ENCODE assay signal across 12 cellular contexts in the genomic region with DNA sequence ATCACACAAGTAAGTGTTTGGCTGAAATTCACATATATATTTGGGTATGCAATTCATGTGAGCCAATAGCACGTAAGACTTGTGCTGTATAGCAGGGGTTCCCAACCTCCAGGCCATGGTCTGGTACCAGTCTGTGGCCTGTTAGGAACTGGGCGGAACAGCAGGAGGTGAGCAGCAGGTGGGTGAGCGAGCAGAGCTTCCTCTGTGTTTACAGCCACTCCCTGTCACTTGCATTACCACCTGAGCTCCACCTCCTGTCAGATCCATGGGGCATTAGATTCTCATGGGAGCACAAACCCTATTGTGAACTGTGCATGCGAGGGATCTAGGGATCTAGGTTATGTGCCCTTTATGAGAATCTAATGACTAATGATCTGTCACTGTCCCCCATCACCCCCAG. TPM values are rescaled to one million over a fixed set of nuclear protein-coding genes. Genes with fewer than 3 reads are reported as not detected.
DNase-seq lines count a peak whose midpoint lies in the region; ATAC-seq and TF ChIP-seq lines count a peak whose summit lies in the region.
"Had no signal": no experiment of that assay in that cellular context is flagged by ENCODE, and none has a peak within 500 bp of the region (broad histone marks: within the 10 kb centered on the region; RNA-seq: fewer than 3 reads in every experiment).

No MANE protein-coding gene starts in this region.

- no peaks in the 10 kb centered on the region for H3K36me3 Mint-ChIP-seq in endodermal cell (ENCODE audit: low read depth)
- H3K36me3 Mint-ChIP-seq in activated T-cell treated with anti-CD3 and anti-CD28 coated beads, Interleukin-2, amount 50 U/mL, for 4 hours (ENCODE audit: insufficient read depth), result no peaks in the 10 kb centered on the region

- peaks cover 2% of the 10 kb centered on the region for H3K27me3 Mint-ChIP-seq in endodermal cell (ENCODE audit: insufficient read depth)
- H3K27me3 Mint-ChIP-seq in activated T-cell treated with anti-CD3 and anti-CD28 coated beads, Interleukin-2, amount 50 U/mL, for 4 hours (ENCODE audit: low read depth), result peaks cover 15% of the 10 kb centered on the region

- 83 to 89% methylated on average over 2 to 4 of the region's 4 CpGs for WGBS in endodermal cell (ENCODE audit: insufficient coverage in 1 of 2, insufficient read length in 1 of 2), 2 experiments

- no peaks in the 10 kb centered on the region for H3K4me1 ChIP-seq in endodermal cell (ENCODE audit: control insufficient read depth, insufficient read depth, low read length)
- no peaks in the 10 kb centered on the region; the same call in 1 of the 2 replicates for H3K4me1 ChIP-seq in SJCRH30

- H3K4me3 ChIP-seq in endodermal cell (ENCODE audit: low read length) (no peak overlapping the region), SJCRH30 (no peak overlapping the region)
- H3K4me3 ChIP-seq: Peyer's patch had no signal

- intact Hi-C loops in left colon (cut with DNase I, micrococcal nuclease), result no loop called here

- no peaks in the 10 kb centered on the region for H3K9me3 ChIP-seq in endodermal cell (ENCODE audit: control insufficient read depth, low read length)
- H3K9me3 ChIP-seq in SJCRH30 (replicated peaks), result no peaks in the 10 kb centered on the region
- H3K9me3 ChIP-seq: Peyer's patch had no signal

- no peak for TF ChIP-seq CTCF in endodermal cell (conservative IDR thresholded peaks at IDR 0.05)

- H3K27ac ChIP-seq in endodermal cell (ENCODE audit: low read depth, low read length) (no peak overlapping the region), SJCRH30 (no peak overlapping the region)

- no peak overlapping the region for H3K27ac Mint-ChIP-seq in endodermal cell

- H3K4me1 Mint-ChIP-seq in endodermal cell, result peaks cover 4% of the 10 kb centered on the region
- H3K4me1 Mint-ChIP-seq in activated T-cell treated with anti-CD3 and anti-CD28 coated beads, Interleukin-2, amount 50 U/mL, for 4 hours (ENCODE audit: low read depth), result no peaks in the 10 kb centered on the region

- H3K27me3 ChIP-seq in endodermal cell (ENCODE audit: control insufficient read depth, insufficient read depth, low read length, poor library complexity, severe bottlenecking) (no peaks in the 10 kb centered on the region), SJCRH30 (no peaks in the 10 kb centered on the region)
- H3K27me3 ChIP-seq: Peyer's patch had no signal

- H3K36me3 ChIP-seq in endodermal cell (ENCODE audit: control insufficient read depth, insufficient read depth, low read length) (no peaks in the 10 kb centered on the region), SJCRH30 (no peaks in the 10 kb centered on the region)
- H3K36me3 ChIP-seq: Peyer's patch had no signal

- ATAC-seq in left colon, result peak; percentile 81
- no peak for ATAC-seq in activated T-cell treated with anti-CD3 and anti-CD28 coated beads, Interleukin-2, amount 50 U/mL, for 4 hours

- DNase-seq in NCI-H146 (lab: John Stamatoyannopoulos, UW) (peak; percentile 33), NCI-H146 treated with DMSO at 0.1 percent for 48 hours (lab: John Stamatoyannopoulos, UW; ENCODE audit: unreplicated experiment) (no peak), DMS53 (lab: John Stamatoyannopoulos, UW) (peak; percentile 66), NCI-H2029 treated with DMSO at 0.1 percent for 48 hours (lab: John Stamatoyannopoulos, UW) (peak; percentile 39), left colon (peak; percentile 52 to 75), endodermal cell (no peak), SJCRH30 (no peak)
- no peak for DNase-seq in activated T-cell treated with anti-CD3 and anti-CD28 coated beads, Interleukin-2, amount 50 U/mL, for 4 hours
- DNase-seq: KG1, NCI-H1092 treated with DMSO at 0.1 percent for 48 hours, SHP77 had no signal

- H3K9ac ChIP-seq in endodermal cell (ENCODE audit: extremely low read depth, low read length, poor library complexity, severe bottlenecking), result no peak overlapping the region

- no peak overlapping the region for H3K4me3 Mint-ChIP-seq in endodermal cell
- no peak overlapping the region for H3K4me3 Mint-ChIP-seq in activated T-cell treated with anti-CD3 and anti-CD28 coated beads, Interleukin-2, amount 50 U/mL, for 4 hours

- H3K9me3 Mint-ChIP-seq in endodermal cell, result no peaks in the 10 kb centered on the region
- H3K9me3 Mint-ChIP-seq in activated T-cell treated with anti-CD3 and anti-CD28 coated beads, Interleukin-2, amount 50 U/mL, for 4 hours, result no peaks in the 10 kb centered on the region

RNA-seq across cellular contexts. Expression of a gene that starts 59.7 kb away (rescaled TPM):
- 10 to 100 TPM; 47.0 to 51.0 TPM for total RNA-seq in left colon
- 10 to 100 TPM; 20.4 to 21.1 TPM for total RNA-seq in endodermal cell
- 27.5 TPM for polyA plus RNA-seq in endodermal cell (2013, experiment 1 of 2)
- polyA plus RNA-seq in endodermal cell (2013, experiment 2 of 2), result 27.9 TPM
- total RNA-seq in activated T-cell treated with anti-CD3 and anti-CD28 coated beads, Interleukin-2, amount 50 U/mL, for 4 hours, result 10 to 100 TPM in 1 of 3 donors, 1 to 10 TPM in 2; 8.8 to 12.3 (median 9.0) TPM
- total RNA-seq in SJCRH30 (2014; rRNA removed; shearing (Covaris generic)), result 18.4 and 23.5 TPM in 2 replicates

Comparison
In these comparisons a context has a peak if more than half of its experiments do, and no peak if none do; other contexts are left out.
1. DNase-seq: peak in NCI-H146 (single experiment), DMS53 (single experiment), NCI-H2029 treated with DMSO at 0.1 percent for 48 hours (single experiment) and left colon (2 of 2); none in NCI-H146 treated with DMSO at 0.1 percent for 48 hours (single experiment), endodermal cell (single experiment), activated T-cell treated with anti-CD3 and anti-CD28 coated beads, Interleukin-2, amount 50 U/mL, for 4 hours (single experiment) and SJCRH30 (0 of 2).